Comparison of ENCODE assay signal across 24 cellular contexts in the genomic region with DNA sequence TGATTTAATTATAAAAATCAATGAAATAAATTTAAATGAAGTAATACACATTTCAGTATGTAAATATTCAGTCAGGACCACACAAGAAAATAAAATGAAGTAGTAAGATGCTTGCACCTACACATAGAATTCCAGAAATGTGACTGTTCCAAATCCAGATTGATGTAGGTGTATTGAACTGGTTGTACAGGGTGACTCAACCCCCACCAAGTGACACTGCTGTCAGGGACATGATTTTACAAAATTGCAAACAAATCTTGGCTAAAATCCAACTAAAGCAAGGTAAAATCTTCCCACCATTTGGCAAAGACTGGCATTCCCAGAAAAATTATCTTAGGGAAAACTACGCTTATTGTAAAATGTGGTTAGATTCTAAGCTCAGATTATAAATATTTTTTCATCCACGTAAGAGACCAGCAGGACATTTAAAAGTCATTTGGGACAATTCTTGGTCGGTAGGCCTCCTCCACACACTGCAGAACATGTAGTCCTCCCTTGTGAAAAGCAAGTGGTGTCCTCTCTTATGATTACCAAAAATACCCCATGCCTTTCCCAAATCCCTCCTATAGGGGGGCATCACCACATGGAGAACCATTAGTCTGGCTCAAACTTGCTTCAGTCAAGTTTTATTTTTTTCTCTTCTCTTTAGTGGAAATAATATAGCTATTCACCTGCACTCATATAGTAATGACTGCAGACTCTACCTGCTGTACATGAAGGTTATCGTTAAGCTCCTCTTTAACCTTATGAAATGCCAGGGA.
"Had no signal": no experiment of that assay in that cellular context is flagged by ENCODE, and none has a peak within 500 bp of the region (broad histone marks: within the 10 kb centered on the region; RNA-seq: fewer than 3 reads in every experiment).

No MANE protein-coding gene starts in this region.

- H3K4me1 ChIP-seq: foreskin keratinocyte, heart right ventricle, left ventricle myocardium inferior, lower lobe of right lung, psoas muscle, spleen, testis, tibial nerve had no signal

- DNase-seq: cortex of kidney; effector memory CD4-positive, alpha-beta T cell; foreskin keratinocyte; heart right ventricle; hypothalamus; left cardiac atrium; left ventricle myocardium inferior; lower lobe of right lung; midbrain; occipital lobe; pancreas; psoas muscle; spleen; stimulated activated CD4-positive, alpha-beta T cell treated with anti-CD3 and anti-CD28 coated beads, Interleukin-15, amount 100 ng/mL, for 24 hours; stimulated activated CD4-positive, alpha-beta T cell treated with anti-CD3 and anti-CD28 coated beads, Interleukin-2, amount 100 ng/mL, for 24 hours; stimulated activated CD4-positive, alpha-beta T cell treated with anti-CD3 and anti-CD28 coated beads, Interleukin-4, amount 100 ng/mL, for 4 hours; stimulated activated naive B cell treated with anti-CD40 and anti-IgM and Interleukin-4, amounts not matched to agents 10 μg/mL and 1 μg/mL and 100 μg/mL, for 72 hours; stimulated activated naive CD8-positive, alpha-beta T cell treated with anti-CD3 and anti-CD28 coated beads, Interleukin-15, amount 100 ng/mL, for 72 hours; testis had no signal

- H3K4me1 Mint-ChIP-seq: central memory CD8-positive, alpha-beta T cell; memory B cell; stimulated activated naive B cell treated with anti-CD40 and anti-IgM and Interleukin-4, amounts not matched to agents 10 μg/mL and 1 μg/mL and 100 μg/mL, for 72 hours; stimulated activated naive CD8-positive, alpha-beta T cell treated with anti-CD3 and anti-CD28 coated beads, Interleukin-15, amount 100 ng/mL, for 72 hours had no signal

- H3K4me3 ChIP-seq: heart right ventricle, left ventricle myocardium inferior, lower lobe of right lung, pancreas, psoas muscle, spleen, testis, tibial nerve had no signal

- H3K36me3 Mint-ChIP-seq: memory B cell; natural killer cell treated with Interleukin-12 subunit alpha and Interleukin-12 subunit beta and Interleukin-15 and Interleukin-18, amount 100 ng/mL, for 72 hours; stimulated activated naive B cell treated with anti-CD40 and anti-IgM and Interleukin-4, amounts not matched to agents 10 μg/mL and 1 μg/mL and 100 μg/mL, for 72 hours had no signal

- H3K9me3 Mint-ChIP-seq: central memory CD8-positive, alpha-beta T cell; memory B cell; stimulated activated naive B cell treated with anti-CD40 and anti-IgM and Interleukin-4, amounts not matched to agents 10 μg/mL and 1 μg/mL and 100 μg/mL, for 72 hours; stimulated activated naive CD8-positive, alpha-beta T cell treated with anti-CD3 and anti-CD28 coated beads, Interleukin-15, amount 100 ng/mL, for 72 hours had no signal

- H3K27ac Mint-ChIP-seq: memory B cell; natural killer cell treated with Interleukin-12 subunit alpha and Interleukin-12 subunit beta and Interleukin-15 and Interleukin-18, amount 100 ng/mL, for 72 hours; stimulated activated naive B cell treated with anti-CD40 and anti-IgM and Interleukin-4, amounts not matched to agents 10 μg/mL and 1 μg/mL and 100 μg/mL, for 72 hours had no signal

- H3K27ac ChIP-seq: foreskin keratinocyte, heart right ventricle, left ventricle myocardium inferior, lower lobe of right lung, pancreas, psoas muscle, spleen, testis, tibial nerve had no signal

- H3K4me3 Mint-ChIP-seq: central memory CD8-positive, alpha-beta T cell; memory B cell; natural killer cell treated with Interleukin-12 subunit alpha and Interleukin-12 subunit beta and Interleukin-15 and Interleukin-18, amount 100 ng/mL, for 72 hours; stimulated activated naive B cell treated with anti-CD40 and anti-IgM and Interleukin-4, amounts not matched to agents 10 μg/mL and 1 μg/mL and 100 μg/mL, for 72 hours; stimulated activated naive CD8-positive, alpha-beta T cell treated with anti-CD3 and anti-CD28 coated beads, Interleukin-15, amount 100 ng/mL, for 72 hours had no signal

- H3K36me3 ChIP-seq: heart right ventricle, left ventricle myocardium inferior, lower lobe of right lung, pancreas, spleen, tibial nerve had no signal

- ATAC-seq: foreskin keratinocyte; heart right ventricle; left cardiac atrium; lower lobe of right lung; natural killer cell treated with Interleukin-12 subunit alpha and Interleukin-12 subunit beta and Interleukin-15 and Interleukin-18, amount 100 ng/mL, for 72 hours; pancreas; sciatic nerve; stimulated activated naive B cell treated with anti-CD40 and anti-IgM and Interleukin-4, amounts not matched to agents 10 μg/mL and 1 μg/mL and 100 μg/mL, for 72 hours; stimulated activated naive CD8-positive, alpha-beta T cell treated with anti-CD3 and anti-CD28 coated beads, Interleukin-15, amount 100 ng/mL, for 72 hours had no signal

- H3K27me3 ChIP-seq: foreskin keratinocyte, pancreas, testis, tibial nerve had no signal

- H3K27me3 Mint-ChIP-seq: memory B cell had no signal
